Comparison of ENCODE assay signal across 1 cellular context in the genomic region with DNA sequence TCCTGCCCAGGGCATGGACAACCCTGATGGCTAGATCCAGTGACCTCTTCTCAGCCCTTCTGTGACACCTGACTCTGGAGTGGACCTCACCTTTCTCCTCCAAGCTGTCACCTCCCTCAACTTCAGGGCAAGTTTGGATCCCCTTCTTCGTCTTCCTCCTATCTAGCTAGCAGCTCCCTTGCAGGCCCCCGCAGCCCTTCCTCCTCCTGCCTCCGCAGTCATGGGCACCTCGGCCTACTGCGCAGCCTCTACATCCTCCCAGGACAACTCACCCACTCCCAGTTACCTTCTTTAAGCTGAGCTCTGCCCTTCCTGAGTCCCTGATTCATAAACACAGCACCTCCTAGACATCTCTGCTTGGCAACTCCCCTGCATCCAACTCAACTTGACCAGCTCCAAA.
TF ChIP-seq lines count a peak whose summit lies in the region.

No MANE protein-coding gene starts in this region.

TF ChIP-seq in GM12878, 131 proteins besides CTCF, POLR2A, EP300 and RAD21:
- TF ChIP-seq, protein P1, sequence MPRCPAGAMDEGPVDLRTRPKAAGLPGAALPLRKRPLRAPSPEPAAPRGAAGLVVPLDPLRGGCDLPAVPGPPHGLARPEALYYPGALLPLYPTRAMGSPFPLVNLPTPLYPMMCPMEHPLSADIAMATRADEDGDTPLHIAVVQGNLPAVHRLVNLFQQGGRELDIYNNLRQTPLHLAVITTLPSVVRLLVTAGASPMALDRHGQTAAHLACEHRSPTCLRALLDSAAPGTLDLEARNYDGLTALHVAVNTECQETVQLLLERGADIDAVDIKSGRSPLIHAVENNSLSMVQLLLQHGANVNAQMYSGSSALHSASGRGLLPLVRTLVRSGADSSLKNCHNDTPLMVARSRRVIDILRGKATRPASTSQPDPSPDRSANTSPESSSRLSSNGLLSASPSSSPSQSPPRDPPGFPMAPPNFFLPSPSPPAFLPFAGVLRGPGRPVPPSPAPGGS (IDR thresholded peaks at IDR 0.05; ENCODE audit: borderline replicate concordance, insufficient read depth, low read depth, low read length, poor library complexity, severe bottlenecking), result no peak
